ENCODE assay signal across 1 cellular context in genomic region chr11:126863294-126863997, GRCh38.
TF ChIP-seq lines count a peak whose summit lies in the region.

No MANE protein-coding gene starts in this region.

TF ChIP-seq in IMR-90, 13 proteins besides CTCF, POLR2A, EP300 and RAD21 (continued from another document):
- no peak for TF ChIP-seq BHLHE40 (IDR thresholded peaks at IDR 0.05; ENCODE audit: low read depth, low read length)
TF ChIP-seq in IMR-90: peak in this region for 0.
